8 cellular contexts compared by ENCODE assay signal in genomic region chr4:37826282-37827029, GRCh38. TPM values are rescaled to one million over a fixed set of nuclear protein-coding genes. Genes with fewer than 3 reads are reported as not detected.
DNase-seq lines count a peak whose midpoint lies in the region; ATAC-seq and TF ChIP-seq lines count a peak whose summit lies in the region.

PGM2 (plus strand) TSS chr4:37826686; CDS start chr4:37826733, 47 bp downstream.

- ATAC-seq in GM21619 (IDR thresholded peaks at IDR 0.05; ENCODE audit: unreplicated experiment) (peak; percentile 95), Panc1 (peak; percentile 98), natural killer cell (peak; percentile 97 to 99 (median 99))
- ATAC-seq in stimulated activated naive CD8-positive, alpha-beta T cell treated with anti-CD3 and anti-CD28 coated beads, Interleukin-15, Interleukin-2, amounts not matched to agents 100 U/mL and 50 U/mL, for 24 hours, result peak; percentile 96

- H3K4me1 Mint-ChIP-seq in activated T-helper 1 cell treated with anti-CD3 and anti-CD28 coated beads, Interleukin-12 subunit alpha, Interleukin-12 subunit beta, Interleukin-2, Interleukin-4 antibody, amounts not matched to agents 30 ng/mL and 10 ng/mL and 1 ng/mL, durations not matched to agents 14 hours and 24 hours and 36 hours (ENCODE audit: low read depth), result peaks cover 40% of the 10 kb centered on the region
- peaks cover 40 to 46% of the 10 kb centered on the region in 2 donors for H3K4me1 Mint-ChIP-seq in natural killer cell

- CTCF ChIA-PET in Panc1 (lab: Charles Lee), result interaction anchor here (0.8 kb wide), 1 partner anchor 13 kb away, joined by 3 read pairs; no protein-coding TSS in a partner anchor

- H3K36me3 ChIP-seq in Panc1 (ENCODE audit: control insufficient read depth, insufficient read depth, low read length), result no peaks in the 10 kb centered on the region

- H3K27ac Mint-ChIP-seq in activated T-helper 1 cell treated with anti-CD3 and anti-CD28 coated beads, Interleukin-12 subunit alpha, Interleukin-12 subunit beta, Interleukin-2, Interleukin-4 antibody, amounts not matched to agents 30 ng/mL and 10 ng/mL and 1 ng/mL, durations not matched to agents 14 hours and 24 hours and 36 hours, result peak within 1 kb of the TSS; percentile 86
- peak within 1 kb of the TSS; percentile 84 to 93 for H3K27ac Mint-ChIP-seq in natural killer cell

- intact Hi-C loops in Panc1 (cut with micrococcal nuclease; ENCODE audit: unreplicated experiment), result no loop called here
- intact Hi-C loops in activated T-helper 1 cell treated with anti-CD3 and anti-CD28 coated beads, Interleukin-12 subunit alpha, Interleukin-12 subunit beta, Interleukin-2, Interleukin-4 antibody, amounts not matched to agents 30 ng/mL and 10 ng/mL and 1 ng/mL, durations not matched to agents 14 hours and 24 hours and 36 hours (cut with micrococcal nuclease), result loop anchor here (1.0 to 10.0 kb wide), 8 partner anchors 24 to 841 kb away; partner anchors contain the start of genes RELL1 and TBC1D1
- intact Hi-C loops in natural killer cell (cut with micrococcal nuclease), result loop anchor here (1.0 to 2.0 kb wide), 2 partner anchors 64 to 140 kb away; partner anchors contain the start of genes RELL1 and TBC1D1

- peak within 1 kb of the TSS; percentile 90 for H3K4me3 ChIP-seq in Jurkat, Clone E6-1 (ENCODE audit: low read length)
- H3K4me3 ChIP-seq in Panc1 (ENCODE audit: low read depth in 2 of 2, low read length in 2 of 2), result peak within 1 kb of the TSS; percentile 72 to 73
- H3K4me3 ChIP-seq in fibroblast of mammary gland (ENCODE audit: control insufficient read depth, low read depth, low read length), result peak within 1 kb of the TSS; percentile 90

- H3K27me3 Mint-ChIP-seq in activated T-helper 1 cell treated with anti-CD3 and anti-CD28 coated beads, Interleukin-12 subunit alpha, Interleukin-12 subunit beta, Interleukin-2, Interleukin-4 antibody, amounts not matched to agents 30 ng/mL and 10 ng/mL and 1 ng/mL, durations not matched to agents 14 hours and 24 hours and 36 hours (ENCODE audit: insufficient read depth), result no peaks in the 10 kb centered on the region
- H3K27me3 Mint-ChIP-seq in natural killer cell (ENCODE audit: low read depth in 2 of 2), result no peaks in the 10 kb centered on the region

- no peaks in the 10 kb centered on the region for H3K27me3 ChIP-seq in Panc1 (ENCODE audit: control insufficient read depth, insufficient read depth, low read length)

- no peaks in the 10 kb centered on the region for H3K9me3 ChIP-seq in Panc1 (ENCODE audit: control insufficient read depth, insufficient read depth, low read depth, low read length)

- H3K36me3 Mint-ChIP-seq in activated T-helper 1 cell treated with anti-CD3 and anti-CD28 coated beads, Interleukin-12 subunit alpha, Interleukin-12 subunit beta, Interleukin-2, Interleukin-4 antibody, amounts not matched to agents 30 ng/mL and 10 ng/mL and 1 ng/mL, durations not matched to agents 14 hours and 24 hours and 36 hours (ENCODE audit: low read depth), result peaks cover 23% of the 10 kb centered on the region
- H3K36me3 Mint-ChIP-seq in natural killer cell, result peaks cover 12% of the 10 kb centered on the region

- H3K27ac ChIP-seq in Panc1 (ENCODE audit: low read length), result peak within 1 kb of the TSS; percentile 51

- in situ Hi-C loops in Panc1 (cut with HindIII; ENCODE audit: low pct_unique_long_range_greater_than_20kb, low sequenced_read_pairs), result no loop called here

- TF ChIP-seq CTCF in Panc1 (IDR thresholded peaks at IDR 0.05), result no peak
- no peak for TF ChIP-seq CTCF in fibroblast of mammary gland (conservative IDR thresholded peaks at IDR 0.05; ENCODE audit: control insufficient read depth, insufficient read depth, low read depth, low read length)
- no peak for TF ChIP-seq CTCF in natural killer cell (IDR thresholded peaks at IDR 0.05)

- peaks cover 3% of the 10 kb centered on the region; the same call in 1 of the 2 replicates for H3K4me1 ChIP-seq in Panc1 (ENCODE audit: control insufficient read depth, insufficient read depth, low read length)

- POLR2A ChIA-PET in Panc1 (lab: Charles Lee), result no interaction called here

- DNase-seq in DMS79 treated with DMSO at 0.1 percent for 48 hours (lab: John Stamatoyannopoulos, UW) (peak; percentile 10), Panc1 (ENCODE audit: low read depth, low spot score) (peak; percentile 41), fibroblast of mammary gland (ENCODE audit: low read depth) (peak; percentile 77), natural killer cell (peak; percentile 85)
- DNase-seq in Jurkat, Clone E6-1 (ENCODE audit: low read depth, low spot score), result peak; percentile 85
- peak; percentile 88 for DNase-seq in activated T-helper 1 cell treated with anti-CD3 and anti-CD28 coated beads, Interleukin-12 subunit alpha, Interleukin-12 subunit beta, Interleukin-2, Interleukin-4 antibody, amounts not matched to agents 30 ng/mL and 10 ng/mL and 1 ng/mL, durations not matched to agents 14 hours and 24 hours and 36 hours (ENCODE audit: low spot score)
- peak; percentile 93 for DNase-seq in stimulated activated naive CD8-positive, alpha-beta T cell treated with anti-CD3 and anti-CD28 coated beads, Interleukin-15, Interleukin-2, amounts not matched to agents 100 U/mL and 50 U/mL, for 24 hours

- BruUV-seq in Panc1 (replicated peaks; lab: Mats Ljungman, UMichigan), result no TSS peak

- H3K4me3 Mint-ChIP-seq in activated T-helper 1 cell treated with anti-CD3 and anti-CD28 coated beads, Interleukin-12 subunit alpha, Interleukin-12 subunit beta, Interleukin-2, Interleukin-4 antibody, amounts not matched to agents 30 ng/mL and 10 ng/mL and 1 ng/mL, durations not matched to agents 14 hours and 24 hours and 36 hours, result peak within 1 kb of the TSS; percentile 87
- H3K4me3 Mint-ChIP-seq in natural killer cell, result peak within 1 kb of the TSS; percentile 95

- H3K9me3 Mint-ChIP-seq in activated T-helper 1 cell treated with anti-CD3 and anti-CD28 coated beads, Interleukin-12 subunit alpha, Interleukin-12 subunit beta, Interleukin-2, Interleukin-4 antibody, amounts not matched to agents 30 ng/mL and 10 ng/mL and 1 ng/mL, durations not matched to agents 14 hours and 24 hours and 36 hours, result no peaks in the 10 kb centered on the region
- no peaks in the 10 kb centered on the region for H3K9me3 Mint-ChIP-seq in natural killer cell

RNA-seq across cellular contexts. Expression of gene PGM2, which starts in this region (rescaled TPM):
- polyA plus RNA-seq in Jurkat, Clone E6-1 (2012; ENCODE audit: insufficient read depth, insufficient read length), result 80.7 TPM
- total RNA-seq in Panc1 (2021; ENCODE audit: unreplicated experiment) (15.4 TPM), natural killer cell (10 to 100 TPM; 18.7 to 31.9 (median 27.1) TPM)
- 6.6 TPM for polyA plus RNA-seq in Panc1 (2012; ENCODE audit: insufficient read length)
- total RNA-seq in activated T-helper 1 cell treated with anti-CD3 and anti-CD28 coated beads, Interleukin-12 subunit alpha, Interleukin-12 subunit beta, Interleukin-2, Interleukin-4 antibody, amounts not matched to agents 30 ng/mL and 10 ng/mL and 1 ng/mL, durations not matched to agents 14 hours and 24 hours and 36 hours, result 43.0 and 50.0 TPM in 2 replicates

Comparison
In these comparisons a context has a peak if more than half of its experiments do, and no peak if none do; other contexts are left out.
1. Peak in every context shown above with its lines: DNase-seq, ATAC-seq, H3K4me3 ChIP-seq and H3K27ac ChIP-seq.
2. DNase-seq: peak in every context shown above with its lines; median percentile 93 in stimulated activated naive CD8-positive, alpha-beta T cell treated with anti-CD3 and anti-CD28 coated beads, Interleukin-15, Interleukin-2, amounts not matched to agents 100 U/mL and 50 U/mL, for 24 hours; 88 in activated T-helper 1 cell treated with anti-CD3 and anti-CD28 coated beads, Interleukin-12 subunit alpha, Interleukin-12 subunit beta, Interleukin-2, Interleukin-4 antibody, amounts not matched to agents 30 ng/mL and 10 ng/mL and 1 ng/mL, durations not matched to agents 14 hours and 24 hours and 36 hours; 85 in Jurkat, Clone E6-1; 85 in natural killer cell; 77 in fibroblast of mammary gland; 41 in Panc1; 10 in DMS79 treated with DMSO at 0.1 percent for 48 hours.